Comparison of ENCODE assay signal across 22 cellular contexts in genomic region chr20:62655291-62656204, GRCh38. TPM values are rescaled to one million over a fixed set of nuclear protein-coding genes. Genes with fewer than 3 reads are reported as not detected.
A peak's percentile ranks its signal among the peaks of the same experiment; 100 is the strongest.
DNase-seq lines count a peak whose midpoint lies in the region; ATAC-seq and TF ChIP-seq lines count a peak whose summit lies in the region.
"Had no signal": no experiment of that assay in that cellular context is flagged by ENCODE, and none has a peak within 500 bp of the region (broad histone marks: within the 10 kb centered on the region; RNA-seq: fewer than 3 reads in every experiment).

No MANE protein-coding gene starts in this region.

- H3K27me3 Mint-ChIP-seq in activated naive CD4-positive, alpha-beta T cell treated with anti-CD3 and anti-CD28 coated beads, Interleukin-2, amount 10 ng/mL, durations not matched to agents 7 days and 5 days: no peaks in the 10 kb centered on the region
- H3K27me3 Mint-ChIP-seq in activated naive CD4-positive, alpha-beta T cell treated with anti-CD3 and anti-CD28 coated beads for 36 hours (ENCODE audit: low read depth): no peaks in the 10 kb centered on the region
- no peaks in the 10 kb centered on the region for H3K27me3 Mint-ChIP-seq in stimulated activated memory B cell treated with anti-CD40 and anti-IgM and Interleukin-4, amounts not matched to agents 10 μg/mL and 1 μg/mL and 100 μg/mL, for 72 hours

- H3K9me2 ChIP-seq in hepatocyte (replicated peaks; ENCODE audit: insufficient read depth): no peaks in the 10 kb centered on the region

- no peak for DNase-seq in activated naive CD4-positive, alpha-beta T cell treated with anti-CD3 and anti-CD28 coated beads, Interleukin-2, amount 10 ng/mL, durations not matched to agents 7 days and 5 days
- no peak for DNase-seq in activated naive CD4-positive, alpha-beta T cell treated with anti-CD3 and anti-CD28 coated beads for 36 hours
- no peak for DNase-seq in Panc1 (ENCODE audit: low read depth, low spot score)
- DNase-seq in hepatocyte (ENCODE audit: low spot score): no peak
- no peak for DNase-seq in putamen (ENCODE audit: low spot score)
- DNase-seq: CD8-positive, alpha-beta T cell; DND-41; GDM1; GM23248; HCEC 1CT; NCI-H1092; NCI-H146; NCI-H345; NCI-H526; NK-92 treated with Interleukin-12 subunit alpha and Interleukin-12 subunit beta, amount 100 ng/mL, for 24 hours; OCI-M1 had no signal

- no peak overlapping the region for H3K4me3 ChIP-seq in Panc1 (ENCODE audit: low read depth in 2 of 2, low read length in 2 of 2)
- no peak overlapping the region for H3K4me3 ChIP-seq in hepatocyte
- H3K4me3 ChIP-seq: BLaER1, GM23248 had no signal

- H3K27ac Mint-ChIP-seq in activated naive CD4-positive, alpha-beta T cell treated with anti-CD3 and anti-CD28 coated beads, Interleukin-2, amount 10 ng/mL, durations not matched to agents 7 days and 5 days: peak overlapping the region; percentile 55
- no peak overlapping the region for H3K27ac Mint-ChIP-seq in activated naive CD4-positive, alpha-beta T cell treated with anti-CD3 and anti-CD28 coated beads for 36 hours
- H3K27ac Mint-ChIP-seq in stimulated activated memory B cell treated with anti-CD40 and anti-IgM and Interleukin-4, amounts not matched to agents 10 μg/mL and 1 μg/mL and 100 μg/mL, for 72 hours: peak overlapping the region; percentile 51
- H3K27ac Mint-ChIP-seq: CD8-positive, alpha-beta T cell had no signal

- H4K20me1 ChIP-seq in hepatocyte (ENCODE audit: insufficient read depth, poor library complexity, severe bottlenecking): no peaks in the 10 kb centered on the region

- peaks cover 34% of the 10 kb centered on the region for H3K4me1 Mint-ChIP-seq in activated naive CD4-positive, alpha-beta T cell treated with anti-CD3 and anti-CD28 coated beads, Interleukin-2, amount 10 ng/mL, durations not matched to agents 7 days and 5 days
- H3K4me1 Mint-ChIP-seq in activated naive CD4-positive, alpha-beta T cell treated with anti-CD3 and anti-CD28 coated beads for 36 hours (ENCODE audit: low read depth): peaks cover 22% of the 10 kb centered on the region
- peaks cover 55% of the 10 kb centered on the region for H3K4me1 Mint-ChIP-seq in stimulated activated memory B cell treated with anti-CD40 and anti-IgM and Interleukin-4, amounts not matched to agents 10 μg/mL and 1 μg/mL and 100 μg/mL, for 72 hours

- no peak for ATAC-seq in Panc1
- no peak for ATAC-seq in stimulated activated memory B cell treated with anti-CD40 and anti-IgM and Interleukin-4, amounts not matched to agents 10 μg/mL and 1 μg/mL and 100 μg/mL, for 72 hours
- no peak for ATAC-seq in GM21619 (IDR thresholded peaks at IDR 0.05; ENCODE audit: unreplicated experiment)
- ATAC-seq in HG02678 (IDR thresholded peaks at IDR 0.05; ENCODE audit: unreplicated experiment): no peak
- ATAC-seq: CD8-positive, alpha-beta T cell had no signal

- H3K36me3 Mint-ChIP-seq in activated naive CD4-positive, alpha-beta T cell treated with anti-CD3 and anti-CD28 coated beads, Interleukin-2, amount 10 ng/mL, durations not matched to agents 7 days and 5 days: peaks cover 30% of the 10 kb centered on the region
- H3K36me3 Mint-ChIP-seq in activated naive CD4-positive, alpha-beta T cell treated with anti-CD3 and anti-CD28 coated beads for 36 hours (ENCODE audit: low read depth): peaks cover 10% of the 10 kb centered on the region
- H3K36me3 Mint-ChIP-seq in stimulated activated memory B cell treated with anti-CD40 and anti-IgM and Interleukin-4, amounts not matched to agents 10 μg/mL and 1 μg/mL and 100 μg/mL, for 72 hours: peaks cover 18% of the 10 kb centered on the region
- H3K36me3 Mint-ChIP-seq: CD8-positive, alpha-beta T cell had no signal

- intact Hi-C loops in activated naive CD4-positive, alpha-beta T cell treated with anti-CD3 and anti-CD28 coated beads for 36 hours (cut with micrococcal nuclease): no loop called here
- intact Hi-C loops in Panc1 (cut with micrococcal nuclease; ENCODE audit: unreplicated experiment): no loop called here

- no peaks in the 10 kb centered on the region for H3K27me3 ChIP-seq in Panc1 (ENCODE audit: control insufficient read depth, insufficient read depth, low read length)
- H3K27me3 ChIP-seq in hepatocyte: no peaks in the 10 kb centered on the region
- H3K27me3 ChIP-seq: BLaER1 had no signal

- no peak overlapping the region for H2AFZ ChIP-seq in hepatocyte
- H2AFZ ChIP-seq: GM23248 had no signal

- H3K4me1 ChIP-seq in Panc1 (ENCODE audit: control insufficient read depth, insufficient read depth, low read length): peaks cover 92% of the 10 kb centered on the region
- peaks cover 24% of the 10 kb centered on the region for H3K4me1 ChIP-seq in hepatocyte (ENCODE audit: insufficient read depth)

- H3K9me3 ChIP-seq in Panc1 (ENCODE audit: control insufficient read depth, insufficient read depth, low read depth, low read length): no peaks in the 10 kb centered on the region
- H3K9me3 ChIP-seq in hepatocyte (ENCODE audit: low read depth): no peaks in the 10 kb centered on the region
- H3K9me3 ChIP-seq: BLaER1 had no signal

- no peak overlapping the region for H3K4me3 Mint-ChIP-seq in activated naive CD4-positive, alpha-beta T cell treated with anti-CD3 and anti-CD28 coated beads, Interleukin-2, amount 10 ng/mL, durations not matched to agents 7 days and 5 days
- no peak overlapping the region for H3K4me3 Mint-ChIP-seq in activated naive CD4-positive, alpha-beta T cell treated with anti-CD3 and anti-CD28 coated beads for 36 hours
- no peak overlapping the region for H3K4me3 Mint-ChIP-seq in stimulated activated memory B cell treated with anti-CD40 and anti-IgM and Interleukin-4, amounts not matched to agents 10 μg/mL and 1 μg/mL and 100 μg/mL, for 72 hours
- H3K4me3 Mint-ChIP-seq: CD8-positive, alpha-beta T cell had no signal

- no peaks in the 10 kb centered on the region for H3K9me3 Mint-ChIP-seq in activated naive CD4-positive, alpha-beta T cell treated with anti-CD3 and anti-CD28 coated beads, Interleukin-2, amount 10 ng/mL, durations not matched to agents 7 days and 5 days
- H3K9me3 Mint-ChIP-seq in activated naive CD4-positive, alpha-beta T cell treated with anti-CD3 and anti-CD28 coated beads for 36 hours: no peaks in the 10 kb centered on the region
- no peaks in the 10 kb centered on the region for H3K9me3 Mint-ChIP-seq in stimulated activated memory B cell treated with anti-CD40 and anti-IgM and Interleukin-4, amounts not matched to agents 10 μg/mL and 1 μg/mL and 100 μg/mL, for 72 hours
- H3K9me3 Mint-ChIP-seq: CD8-positive, alpha-beta T cell had no signal

- BruUV-seq in Panc1 (replicated peaks; lab: Mats Ljungman, UMichigan): no TSS peak

- peak overlapping the region; percentile 74 for H3K27ac ChIP-seq in Panc1 (ENCODE audit: low read length)
- H3K27ac ChIP-seq in hepatocyte: peak overlapping the region; percentile 31
- H3K27ac ChIP-seq: BLaER1, GM23248, KMS-11 had no signal

- H3K36me3 ChIP-seq in Panc1 (ENCODE audit: control insufficient read depth, insufficient read depth, low read length) (peaks cover 3% of the 10 kb centered on the region; the same call in 1 of the 2 replicates), hepatocyte (replicated peaks; ENCODE audit: insufficient read depth, low read depth) (no peaks in the 10 kb centered on the region)

- no peak overlapping the region for H3K4me2 ChIP-seq in hepatocyte
- H3K4me2 ChIP-seq: BLaER1, KMS-11 had no signal

- TF ChIP-seq CTCF in Panc1 (IDR thresholded peaks at IDR 0.05) (no peak), hepatocyte (IDR thresholded peaks at IDR 0.05; ENCODE audit: poor library complexity) (no peak)

- in situ Hi-C loops in Panc1 (cut with HindIII; ENCODE audit: low pct_unique_long_range_greater_than_20kb, low sequenced_read_pairs): no loop called here

- H3K79me2 ChIP-seq in hepatocyte: no peaks in the 10 kb centered on the region

- 87% methylated on average over 29 of the region's 37 CpGs for WGBS in hepatocyte (ENCODE audit: low lambda C conversion rate, missing lambda C conversion rate)

- CTCF ChIA-PET in activated naive CD4-positive, alpha-beta T cell treated with anti-CD3 and anti-CD28 coated beads, Interleukin-2, amount 10 ng/mL, durations not matched to agents 7 days and 5 days (lab: Charles Lee): no interaction called here
- CTCF ChIA-PET in activated naive CD4-positive, alpha-beta T cell treated with anti-CD3 and anti-CD28 coated beads for 36 hours (lab: Charles Lee): no interaction called here
- CTCF ChIA-PET in Panc1 (lab: Charles Lee): no interaction called here

- POLR2A ChIA-PET in Panc1 (lab: Charles Lee): interaction anchor here (0.6 kb wide), 1 partner anchor 151 kb away, joined by 3 read pairs; no protein-coding TSS in a partner anchor

RNA-seq across cellular contexts. Expression of gene SLCO4A1, which starts 13.2 kb away (rescaled TPM):
- total RNA-seq in activated naive CD4-positive, alpha-beta T cell treated with anti-CD3 and anti-CD28 coated beads for 36 hours: 10 to 100 TPM; 22.4 to 22.6 TPM
- total RNA-seq in Panc1 (2021; ENCODE audit: unreplicated experiment) (167 TPM), hepatocyte (25.8 and 26.7 TPM in 2 replicates)
- 145 TPM for polyA plus RNA-seq in Panc1 (2012; ENCODE audit: insufficient read length)
- polyA plus RNA-seq in hepatocyte: 87.3 and 99.0 TPM in 2 replicates

RNA-seq across cellular contexts. Expression of gene NTSR1, which starts 53.1 kb away (rescaled TPM):
- not detected for total RNA-seq in activated naive CD4-positive, alpha-beta T cell treated with anti-CD3 and anti-CD28 coated beads for 36 hours
- total RNA-seq in Panc1 (2021; ENCODE audit: unreplicated experiment): 44.1 TPM
- 73.6 TPM for polyA plus RNA-seq in Panc1 (2012; ENCODE audit: insufficient read length)
- total RNA-seq in hepatocyte: 0.08 and 0.37 TPM in 2 replicates
- 0.09 TPM in 1 of 2 replicates, not detected in the other for polyA plus RNA-seq in hepatocyte
- total RNA-seq: CD8-positive, alpha-beta T cell; GM23248; SK-MEL-5 had no signal
- polyA plus RNA-seq: GM23248 had no signal

Comparison
In these comparisons a context has a peak if more than half of its experiments do, and no peak if none do; other contexts are left out.
1. RNA of gene NTSR1, which starts 53.1 kb away (total RNA-seq): 44.1 TPM in Panc1 (single experiment); 0.08 to 0.37 TPM in hepatocyte and not detected in activated naive CD4-positive, alpha-beta T cell treated with anti-CD3 and anti-CD28 coated beads for 36 hours; every median in the first group is over 10 times any median in the second.